Comparison of ENCODE assay signal across 26 cellular contexts in genomic region chr1:235043234-235043633, GRCh38.
DNase-seq lines count a peak whose midpoint lies in the region; ATAC-seq, FAIRE-seq and TF ChIP-seq lines count a peak whose summit lies in the region.
"Had no signal": no experiment of that assay in that cellular context is flagged by ENCODE, and none has a peak within 500 bp of the region (broad histone marks: within the 10 kb centered on the region; RNA-seq: fewer than 3 reads in every experiment).

No MANE protein-coding gene starts in this region.

- RAD21 ChIA-PET in GM12878 (lab: Charles Lee; ENCODE audit: unreplicated experiment) = no interaction called here

- H3K4me2 ChIP-seq in GM12878 (ENCODE audit: control insufficient read depth, insufficient read depth) = no peak overlapping the region
- H3K4me2 ChIP-seq: BLaER1 treated with 17β-estradiol and CSF1 and Interleukin-3, amounts not matched to agents 10 nM and 100 nM; KMS-11; PC-9 had no signal

- no peak overlapping the region; the same call in 1 of the 2 replicates for H2AFZ ChIP-seq in GM12878 (ENCODE audit: control insufficient read depth, low read depth, low read length)
- H2AFZ ChIP-seq: PC-9 had no signal

- peak overlapping the region; percentile 26 for H3K27ac Mint-ChIP-seq in activated CD4-positive, alpha-beta memory T cell treated with anti-CD3 and anti-CD28 coated beads for 36 hours
- H3K27ac Mint-ChIP-seq in activated CD4-positive, alpha-beta memory T cell treated with anti-CD3 and anti-CD28 coated beads, Interleukin-2, amount 10 ng/mL, durations not matched to agents 7 days and 5 days = no peak overlapping the region
- H3K27ac Mint-ChIP-seq in natural killer cell = peak overlapping the region; percentile 65 to 71
- no peak overlapping the region for H3K27ac Mint-ChIP-seq in osteocyte (ENCODE audit: unreplicated experiment)
- H3K27ac Mint-ChIP-seq: CD4-positive, alpha-beta T cell; IgD-negative memory B cell had no signal

- TF ChIP-seq RAD21 in GM12878 (IDR thresholded peaks at IDR 0.05; ENCODE audit: insufficient read depth, low read depth, low read length) = no peak

- H3K9me3 ChIP-seq in GM12878 (replicated peaks; ENCODE audit: control insufficient read depth, insufficient read depth, low read length) = peaks cover 3% of the 10 kb centered on the region
- H3K9me3 ChIP-seq in MG63 = peaks cover 6% of the 10 kb centered on the region

- intact Hi-C loops in activated CD4-positive, alpha-beta memory T cell treated with anti-CD3 and anti-CD28 coated beads for 36 hours (cut with micrococcal nuclease) = no loop called here
- intact Hi-C loops in GM12878 (cut with micrococcal nuclease; ENCODE audit: unreplicated experiment) (no loop called here), natural killer cell (cut with micrococcal nuclease) (no loop called here)

- POLR2A ChIA-PET in activated CD4-positive, alpha-beta memory T cell treated with anti-CD3 and anti-CD28 coated beads for 36 hours (lab: Charles Lee) = interaction anchor here (0.7 kb wide), 1 partner anchor 21 kb away, joined by 3 read pairs; no protein-coding TSS in a partner anchor
- POLR2A ChIA-PET in activated CD4-positive, alpha-beta memory T cell treated with anti-CD3 and anti-CD28 coated beads, Interleukin-2, amount 10 ng/mL, durations not matched to agents 7 days and 5 days (lab: Charles Lee) = no interaction called here
- POLR2A ChIA-PET in GM12878 (lab: Charles Lee) = no interaction called here

- no peaks in the 10 kb centered on the region for H3K36me3 ChIP-seq in GM12878 (ENCODE audit: control insufficient read depth in 2 of 2, insufficient read depth in 2 of 2, low read length in 1 of 2)
- no peaks in the 10 kb centered on the region for H3K36me3 ChIP-seq in MG63
- H3K36me3 ChIP-seq: BLaER1 treated with 17β-estradiol and CSF1 and Interleukin-3, amounts not matched to agents 10 nM and 100 nM had no signal

- H3K27ac ChIP-seq in GM12878 (ENCODE audit: control insufficient read depth, insufficient read depth) = no peak overlapping the region
- H3K27ac ChIP-seq: BLaER1 treated with 17β-estradiol and CSF1 and Interleukin-3, amounts not matched to agents 10 nM and 100 nM; HL-60; KMS-11; PC-9 had no signal

- no peaks in the 10 kb centered on the region for H3K27me3 ChIP-seq in GM12878 (replicated peaks in 1 of 2; ENCODE audit: control insufficient read depth in 2 of 2, insufficient read depth in 2 of 2, low read length in 1 of 2)
- no peaks in the 10 kb centered on the region for H3K27me3 ChIP-seq in MG63
- H3K27me3 ChIP-seq: BLaER1 treated with 17β-estradiol and CSF1 and Interleukin-3, amounts not matched to agents 10 nM and 100 nM had no signal

- H3K27me3 Mint-ChIP-seq in activated CD4-positive, alpha-beta memory T cell treated with anti-CD3 and anti-CD28 coated beads for 36 hours = no peaks in the 10 kb centered on the region
- no peaks in the 10 kb centered on the region for H3K27me3 Mint-ChIP-seq in activated CD4-positive, alpha-beta memory T cell treated with anti-CD3 and anti-CD28 coated beads, Interleukin-2, amount 10 ng/mL, durations not matched to agents 7 days and 5 days
- H3K27me3 Mint-ChIP-seq in natural killer cell (ENCODE audit: low read depth in 2 of 2) (no peaks in the 10 kb centered on the region), osteocyte (ENCODE audit: unreplicated experiment) (no peaks in the 10 kb centered on the region)
- H3K27me3 Mint-ChIP-seq: CD4-positive, alpha-beta T cell; IgD-negative memory B cell had no signal

- 72% methylated on average over 3 of the region's 3 CpGs for WGBS in GM12878 (ENCODE audit: insufficient coverage, insufficient replicate concordance, low lambda C conversion rate, missing lambda C conversion rate)

- no peak for FAIRE-seq in GM12878 (lab: Jason Lieb, UNC)
- FAIRE-seq: G401.6 had no signal

- H3K9ac ChIP-seq in GM12878 (ENCODE audit: control insufficient read depth, insufficient read depth, low read length) = no peak overlapping the region
- H3K9ac ChIP-seq: BLaER1 treated with 17β-estradiol and CSF1 and Interleukin-3, amounts not matched to agents 10 nM and 100 nM; KMS-11 had no signal

- no peak for DNase-seq in activated CD4-positive, alpha-beta memory T cell treated with anti-CD3 and anti-CD28 coated beads for 36 hours
- DNase-seq in activated CD4-positive, alpha-beta memory T cell treated with anti-CD3 and anti-CD28 coated beads, Interleukin-2, amount 10 ng/mL, durations not matched to agents 7 days and 5 days = no peak
- DNase-seq in D341Med (ENCODE audit: low spot score) (peak; percentile 9), GM12878 (ENCODE audit: low read depth, low spot score) (no peak), natural killer cell (peak; percentile 27), AML-193 (lab: John Stamatoyannopoulos, UW) (no peak), osteocyte (ENCODE audit: extremely low spot score, unreplicated experiment) (no peak), MG63 (no peak)
- DNase-seq: 8988T; CD4-positive, alpha-beta T cell; DMS53; NCI-H1048; NCI-H1417; NCI-H1694; NCI-H2029 treated with DMSO at 0.1 percent for 48 hours; NCI-H2227 treated with DMSO at 0.1 percent for 48 hours; NCI-H526 treated with DMSO at 0.1 percent for 48 hours; PC-9; RPMI8226; SHP77 had no signal

- H3K4me3 ChIP-seq in GM12878 (no peak overlapping the region), MG63 (no peak overlapping the region)
- H3K4me3 ChIP-seq: BLaER1 treated with 17β-estradiol and CSF1 and Interleukin-3, amounts not matched to agents 10 nM and 100 nM; PC-9 had no signal

- H3K4me1 ChIP-seq in GM12878 (ENCODE audit: control insufficient read depth, insufficient read depth, low read length) = peaks cover 29% of the 10 kb centered on the region

- no TSS peak for BruUV-seq in GM12878 (replicated peaks; lab: Mats Ljungman, UMichigan)

- no peaks in the 10 kb centered on the region for H4K20me1 ChIP-seq in GM12878 (ENCODE audit: control insufficient read depth, insufficient read depth)
- H4K20me1 ChIP-seq: BLaER1 treated with 17β-estradiol and CSF1 and Interleukin-3, amounts not matched to agents 10 nM and 100 nM had no signal

- H3K4me3 Mint-ChIP-seq in activated CD4-positive, alpha-beta memory T cell treated with anti-CD3 and anti-CD28 coated beads for 36 hours = no peak overlapping the region
- H3K4me3 Mint-ChIP-seq in activated CD4-positive, alpha-beta memory T cell treated with anti-CD3 and anti-CD28 coated beads, Interleukin-2, amount 10 ng/mL, durations not matched to agents 7 days and 5 days = no peak overlapping the region
- H3K4me3 Mint-ChIP-seq in natural killer cell (peak overlapping the region; percentile 79), osteocyte (ENCODE audit: unreplicated experiment) (no peak overlapping the region)
- H3K4me3 Mint-ChIP-seq: CD4-positive, alpha-beta T cell; IgD-negative memory B cell had no signal

- TF ChIP-seq CTCF in GM12878 (IDR thresholded peaks at IDR 0.05 in 2 of 3, conservative IDR thresholded peaks at IDR 0.05 in 1 of 3; ENCODE audit: control insufficient read depth in 2 of 3, extremely low read depth in 1 of 3, insufficient read depth in 1 of 3, low read depth in 3 of 3, low read length in 3 of 3) = no peak
- TF ChIP-seq CTCF in natural killer cell (IDR thresholded peaks at IDR 0.05) = no peak
- TF ChIP-seq CTCF in osteocyte (IDR thresholded peaks at IDR 0.05) = no peak

- peaks cover 8% of the 10 kb centered on the region for H3K36me3 Mint-ChIP-seq in activated CD4-positive, alpha-beta memory T cell treated with anti-CD3 and anti-CD28 coated beads for 36 hours
- peaks cover 6% of the 10 kb centered on the region for H3K36me3 Mint-ChIP-seq in activated CD4-positive, alpha-beta memory T cell treated with anti-CD3 and anti-CD28 coated beads, Interleukin-2, amount 10 ng/mL, durations not matched to agents 7 days and 5 days (ENCODE audit: low read depth)
- peaks cover 14% of the 10 kb centered on the region for H3K36me3 Mint-ChIP-seq in natural killer cell
- H3K36me3 Mint-ChIP-seq in osteocyte (ENCODE audit: unreplicated experiment) = peaks cover 11% of the 10 kb centered on the region

- ATAC-seq in GM12878 (0 out of 3 replicates have a peak, but pooled peaks have one; percentile 3), natural killer cell (peak; percentile 84 to 90 (median 88))
- ATAC-seq: HCT116 had no signal

- CTCF ChIA-PET in activated CD4-positive, alpha-beta memory T cell treated with anti-CD3 and anti-CD28 coated beads for 36 hours (lab: Charles Lee) = no interaction called here
- CTCF ChIA-PET in activated CD4-positive, alpha-beta memory T cell treated with anti-CD3 and anti-CD28 coated beads, Interleukin-2, amount 10 ng/mL, durations not matched to agents 7 days and 5 days (lab: Charles Lee) = no interaction called here
- CTCF ChIA-PET in GM12878 (lab: Yijun Ruan, JAX) = no interaction called here

- peaks cover 14% of the 10 kb centered on the region for H3K9me3 Mint-ChIP-seq in activated CD4-positive, alpha-beta memory T cell treated with anti-CD3 and anti-CD28 coated beads for 36 hours
- peaks cover 7% of the 10 kb centered on the region for H3K9me3 Mint-ChIP-seq in activated CD4-positive, alpha-beta memory T cell treated with anti-CD3 and anti-CD28 coated beads, Interleukin-2, amount 10 ng/mL, durations not matched to agents 7 days and 5 days
- H3K9me3 Mint-ChIP-seq in natural killer cell (peaks cover 2 to 5% of the 10 kb centered on the region in 2 donors), osteocyte (ENCODE audit: unreplicated experiment) (peaks cover 12% of the 10 kb centered on the region)
- H3K9me3 Mint-ChIP-seq: CD4-positive, alpha-beta T cell had no signal

- TF ChIP-seq EP300 in GM12878 (IDR thresholded peaks at IDR 0.05; ENCODE audit: borderline replicate concordance in 1 of 2, control insufficient read depth in 1 of 2, low read depth in 2 of 2, low read length in 2 of 2) = no peak; a peak in 1 of 4 replicates

- no peak for TF ChIP-seq POLR2A in GM12878 (IDR thresholded peaks at IDR 0.05; ENCODE audit: low read depth, low read length)

- in situ Hi-C loops in GM12878 (cut with MboI) = no loop called here

- peaks cover 47% of the 10 kb centered on the region for H3K4me1 Mint-ChIP-seq in activated CD4-positive, alpha-beta memory T cell treated with anti-CD3 and anti-CD28 coated beads for 36 hours (ENCODE audit: low read depth)
- peaks cover 40% of the 10 kb centered on the region for H3K4me1 Mint-ChIP-seq in activated CD4-positive, alpha-beta memory T cell treated with anti-CD3 and anti-CD28 coated beads, Interleukin-2, amount 10 ng/mL, durations not matched to agents 7 days and 5 days
- H3K4me1 Mint-ChIP-seq in natural killer cell (peaks cover 40 to 44% of the 10 kb centered on the region in 2 donors), osteocyte (ENCODE audit: unreplicated experiment) (peaks cover 11% of the 10 kb centered on the region)

- H3K79me2 ChIP-seq in GM12878 (ENCODE audit: control insufficient read depth, insufficient read depth, low read length) = no peaks in the 10 kb centered on the region

- SMC1A ChIA-PET in GM12878 (lab: Charles Lee; ENCODE audit: uncharacterized antibody, unreplicated experiment) = interaction anchor here (1.0 to 6.4 kb wide), 3 partner anchors 8 to 20 kb away, joined by 4 to 45 read pairs (median 4); no protein-coding TSS in a partner anchor

TF ChIP-seq in GM12878, 131 proteins besides CTCF, POLR2A, EP300 and RAD21 (continues in another document):
- TF ChIP-seq RCOR1 (conservative IDR thresholded peaks at IDR 0.05; ENCODE audit: low read depth, low read length) (no peak), TCF3 (IDR thresholded peaks at IDR 0.05; ENCODE audit: borderline replicate concordance, insufficient read depth, low read depth, low read length) (no peak)

Comparison
In these comparisons a context has a peak if more than half of its experiments do, and no peak if none do; other contexts are left out.
1. H3K27ac Mint-ChIP-seq: peak in activated CD4-positive, alpha-beta memory T cell treated with anti-CD3 and anti-CD28 coated beads for 36 hours (single experiment) and natural killer cell (2 of 2); none in activated CD4-positive, alpha-beta memory T cell treated with anti-CD3 and anti-CD28 coated beads, Interleukin-2, amount 10 ng/mL, durations not matched to agents 7 days and 5 days (single experiment) and osteocyte (single experiment).
2. DNase-seq: peak in D341Med (single experiment) and natural killer cell (single experiment); none in activated CD4-positive, alpha-beta memory T cell treated with anti-CD3 and anti-CD28 coated beads for 36 hours (single experiment), activated CD4-positive, alpha-beta memory T cell treated with anti-CD3 and anti-CD28 coated beads, Interleukin-2, amount 10 ng/mL, durations not matched to agents 7 days and 5 days (single experiment), GM12878 (single experiment), AML-193 (0 of 2), osteocyte (single experiment) and MG63 (single experiment).